In the genomic region with DNA sequence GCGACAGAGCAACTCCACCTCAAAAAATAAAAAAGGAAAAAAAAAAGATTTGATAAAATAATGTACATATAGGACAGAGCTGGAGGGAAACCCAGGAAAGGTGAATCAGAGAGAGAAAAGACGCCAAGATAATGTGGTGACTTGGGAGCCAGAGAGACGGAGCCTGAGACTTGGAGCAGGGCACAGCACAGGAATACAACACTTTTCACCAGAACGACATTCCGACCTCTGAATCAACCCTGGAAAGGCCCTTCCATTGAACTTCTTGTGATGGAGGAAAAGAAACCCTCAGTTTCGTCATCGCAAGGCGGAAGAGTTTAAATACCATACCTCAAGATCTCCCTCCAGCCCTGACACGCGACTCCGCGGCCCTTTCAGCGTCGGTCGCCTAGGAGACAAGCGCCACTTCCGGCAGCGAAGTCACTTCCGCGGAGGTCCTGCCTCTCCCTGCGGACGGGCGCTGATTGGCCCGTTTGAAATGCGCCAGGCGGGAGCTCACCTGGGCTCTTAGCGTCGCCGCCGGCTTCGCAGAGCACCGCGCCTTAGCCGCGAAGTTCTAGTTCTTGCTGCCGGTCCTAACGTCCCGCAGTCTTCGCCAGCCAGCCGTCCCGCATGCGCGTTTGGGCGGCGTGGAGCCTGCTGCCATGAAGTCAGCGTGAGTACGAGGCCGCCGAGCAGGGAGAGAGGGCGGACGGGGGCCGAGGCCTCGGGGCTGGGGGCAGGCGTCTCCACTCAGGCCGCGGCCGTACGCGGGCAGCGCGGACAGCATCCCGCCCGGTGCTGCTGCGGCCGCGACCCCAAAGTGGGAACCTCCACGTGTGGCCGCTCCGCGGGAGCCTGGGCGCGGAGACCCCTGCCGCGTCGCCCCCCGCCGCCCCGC, we compare ENCODE assay signal across 1 cellular context.
TF ChIP-seq lines count a peak whose summit lies in the region.

Gene KIF23 (plus strand): TSS at position 528 of the 880 bp plus-strand sequence. CDS start 117 bp downstream, at position 645.

TF ChIP-seq in H1, 55 proteins besides CTCF, POLR2A, EP300 and RAD21:
- TF ChIP-seq, protein P1, sequence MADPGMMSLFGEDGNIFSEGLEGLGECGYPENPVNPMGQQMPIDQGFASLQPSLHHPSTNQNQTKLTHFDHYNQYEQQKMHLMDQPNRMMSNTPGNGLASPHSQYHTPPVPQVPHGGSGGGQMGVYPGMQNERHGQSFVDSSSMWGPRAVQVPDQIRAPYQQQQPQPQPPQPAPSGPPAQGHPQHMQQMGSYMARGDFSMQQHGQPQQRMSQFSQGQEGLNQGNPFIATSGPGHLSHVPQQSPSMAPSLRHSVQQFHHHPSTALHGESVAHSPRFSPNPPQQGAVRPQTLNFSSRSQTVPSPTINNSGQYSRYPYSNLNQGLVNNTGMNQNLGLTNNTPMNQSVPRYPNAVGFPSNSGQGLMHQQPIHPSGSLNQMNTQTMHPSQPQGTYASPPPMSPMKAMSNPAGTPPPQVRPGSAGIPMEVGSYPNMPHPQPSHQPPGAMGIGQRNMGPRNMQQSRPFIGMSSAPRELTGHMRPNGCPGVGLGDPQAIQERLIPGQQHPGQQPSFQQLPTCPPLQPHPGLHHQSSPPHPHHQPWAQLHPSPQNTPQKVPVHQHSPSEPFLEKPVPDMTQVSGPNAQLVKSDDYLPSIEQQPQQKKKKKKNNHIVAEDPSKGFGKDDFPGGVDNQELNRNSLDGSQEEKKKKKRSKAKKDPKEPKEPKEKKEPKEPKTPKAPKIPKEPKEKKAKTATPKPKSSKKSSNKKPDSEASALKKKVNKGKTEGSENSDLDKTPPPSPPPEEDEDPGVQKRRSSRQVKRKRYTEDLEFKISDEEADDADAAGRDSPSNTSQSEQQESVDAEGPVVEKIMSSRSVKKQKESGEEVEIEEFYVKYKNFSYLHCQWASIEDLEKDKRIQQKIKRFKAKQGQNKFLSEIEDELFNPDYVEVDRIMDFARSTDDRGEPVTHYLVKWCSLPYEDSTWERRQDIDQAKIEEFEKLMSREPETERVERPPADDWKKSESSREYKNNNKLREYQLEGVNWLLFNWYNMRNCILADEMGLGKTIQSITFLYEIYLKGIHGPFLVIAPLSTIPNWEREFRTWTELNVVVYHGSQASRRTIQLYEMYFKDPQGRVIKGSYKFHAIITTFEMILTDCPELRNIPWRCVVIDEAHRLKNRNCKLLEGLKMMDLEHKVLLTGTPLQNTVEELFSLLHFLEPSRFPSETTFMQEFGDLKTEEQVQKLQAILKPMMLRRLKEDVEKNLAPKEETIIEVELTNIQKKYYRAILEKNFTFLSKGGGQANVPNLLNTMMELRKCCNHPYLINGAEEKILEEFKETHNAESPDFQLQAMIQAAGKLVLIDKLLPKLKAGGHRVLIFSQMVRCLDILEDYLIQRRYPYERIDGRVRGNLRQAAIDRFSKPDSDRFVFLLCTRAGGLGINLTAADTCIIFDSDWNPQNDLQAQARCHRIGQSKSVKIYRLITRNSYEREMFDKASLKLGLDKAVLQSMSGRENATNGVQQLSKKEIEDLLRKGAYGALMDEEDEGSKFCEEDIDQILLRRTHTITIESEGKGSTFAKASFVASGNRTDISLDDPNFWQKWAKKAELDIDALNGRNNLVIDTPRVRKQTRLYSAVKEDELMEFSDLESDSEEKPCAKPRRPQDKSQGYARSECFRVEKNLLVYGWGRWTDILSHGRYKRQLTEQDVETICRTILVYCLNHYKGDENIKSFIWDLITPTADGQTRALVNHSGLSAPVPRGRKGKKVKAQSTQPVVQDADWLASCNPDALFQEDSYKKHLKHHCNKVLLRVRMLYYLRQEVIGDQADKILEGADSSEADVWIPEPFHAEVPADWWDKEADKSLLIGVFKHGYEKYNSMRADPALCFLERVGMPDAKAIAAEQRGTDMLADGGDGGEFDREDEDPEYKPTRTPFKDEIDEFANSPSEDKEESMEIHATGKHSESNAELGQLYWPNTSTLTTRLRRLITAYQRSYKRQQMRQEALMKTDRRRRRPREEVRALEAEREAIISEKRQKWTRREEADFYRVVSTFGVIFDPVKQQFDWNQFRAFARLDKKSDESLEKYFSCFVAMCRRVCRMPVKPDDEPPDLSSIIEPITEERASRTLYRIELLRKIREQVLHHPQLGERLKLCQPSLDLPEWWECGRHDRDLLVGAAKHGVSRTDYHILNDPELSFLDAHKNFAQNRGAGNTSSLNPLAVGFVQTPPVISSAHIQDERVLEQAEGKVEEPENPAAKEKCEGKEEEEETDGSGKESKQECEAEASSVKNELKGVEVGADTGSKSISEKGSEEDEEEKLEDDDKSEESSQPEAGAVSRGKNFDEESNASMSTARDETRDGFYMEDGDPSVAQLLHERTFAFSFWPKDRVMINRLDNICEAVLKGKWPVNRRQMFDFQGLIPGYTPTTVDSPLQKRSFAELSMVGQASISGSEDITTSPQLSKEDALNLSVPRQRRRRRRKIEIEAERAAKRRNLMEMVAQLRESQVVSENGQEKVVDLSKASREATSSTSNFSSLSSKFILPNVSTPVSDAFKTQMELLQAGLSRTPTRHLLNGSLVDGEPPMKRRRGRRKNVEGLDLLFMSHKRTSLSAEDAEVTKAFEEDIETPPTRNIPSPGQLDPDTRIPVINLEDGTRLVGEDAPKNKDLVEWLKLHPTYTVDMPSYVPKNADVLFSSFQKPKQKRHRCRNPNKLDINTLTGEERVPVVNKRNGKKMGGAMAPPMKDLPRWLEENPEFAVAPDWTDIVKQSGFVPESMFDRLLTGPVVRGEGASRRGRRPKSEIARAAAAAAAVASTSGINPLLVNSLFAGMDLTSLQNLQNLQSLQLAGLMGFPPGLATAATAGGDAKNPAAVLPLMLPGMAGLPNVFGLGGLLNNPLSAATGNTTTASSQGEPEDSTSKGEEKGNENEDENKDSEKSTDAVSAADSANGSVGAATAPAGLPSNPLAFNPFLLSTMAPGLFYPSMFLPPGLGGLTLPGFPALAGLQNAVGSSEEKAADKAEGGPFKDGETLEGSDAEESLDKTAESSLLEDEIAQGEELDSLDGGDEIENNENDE (IDR thresholded peaks at IDR 0.05; ENCODE audit: insufficient replicate concordance, low read length): no peak
- TF ChIP-seq RBBP5 (IDR thresholded peaks at IDR 0.05; ENCODE audit: borderline replicate concordance, low read depth, low read length) (peak; percentile 46; the same call in 1 of the 2 replicates), NANOG (IDR thresholded peaks at IDR 0.05; ENCODE audit: insufficient read depth, low read depth, low read length, poor library complexity, severe bottlenecking) (no peak), POU5F1 (IDR thresholded peaks at IDR 0.05; ENCODE audit: low read depth, low read length) (no peak), SRF (IDR thresholded peaks at IDR 0.05; ENCODE audit: low read depth, low read length) (no peak), YY1 (IDR thresholded peaks at IDR 0.05; ENCODE audit: low read depth, low read length) (no peak), BACH1 (IDR thresholded peaks at IDR 0.05; ENCODE audit: low read length) (no peak), CHD2 (IDR thresholded peaks at IDR 0.05; ENCODE audit: low read length) (no peak), GTF2F1 (IDR thresholded peaks at IDR 0.05; ENCODE audit: borderline replicate concordance, low read depth, low read length) (peak; percentile 70; the same call in 1 of the 2 replicates), KDM4A (IDR thresholded peaks at IDR 0.05; ENCODE audit: low read depth, low read length, severe bottlenecking) (peak; percentile 81), POLR2AphosphoS5 (IDR thresholded peaks at IDR 0.05; ENCODE audit: low read depth, low read length) (peak; percentile 78), PHF8 (conservative IDR thresholded peaks at IDR 0.05; ENCODE audit: low read depth, low read length) (peak; percentile 81), USF2 (IDR thresholded peaks at IDR 0.05; ENCODE audit: low read length) (no peak), SAP30 (IDR thresholded peaks at IDR 0.05; ENCODE audit: insufficient read depth, insufficient replicate concordance, low read length) (peak; percentile 98), SP4 (IDR thresholded peaks at IDR 0.05; ENCODE audit: low read length) (no peak), TAF7 (optimal IDR thresholded peaks at IDR 0.05; ENCODE audit: borderline replicate concordance, low read depth, low read length) (peak; percentile 75), BCL11A (IDR thresholded peaks at IDR 0.05; ENCODE audit: low read depth in 2 of 2, low read length in 2 of 2) (no peak), TBP (IDR thresholded peaks at IDR 0.05; ENCODE audit: low read depth, low read length) (peak; percentile 80), EZH2 (IDR thresholded peaks at IDR 0.05; ENCODE audit: low read depth, low read length, severe bottlenecking) (no peak), TAF1 (IDR thresholded peaks at IDR 0.05; ENCODE audit: low read depth, low read length) (peak; percentile 85), SIN3A (conservative IDR thresholded peaks at IDR 0.05 in 1 of 2, IDR thresholded peaks at IDR 0.05 in 1 of 2; ENCODE audit: low read depth in 1 of 2, low read length in 2 of 2) (peak; percentile 96 to 98), MAX (IDR thresholded peaks at IDR 0.05) (peak; percentile 96), GABPA (IDR thresholded peaks at IDR 0.05; ENCODE audit: borderline replicate concordance, insufficient read depth, low read length) (peak; percentile 78; the same call in 1 of the 2 replicates), JUND (IDR thresholded peaks at IDR 0.05; ENCODE audit: low read length) (no peak), FOSL1 (IDR thresholded peaks at IDR 0.05; ENCODE audit: insufficient read depth, low read depth, low read length) (no peak), HDAC2 (IDR thresholded peaks at IDR 0.05; ENCODE audit: borderline replicate concordance in 1 of 2, low read depth in 2 of 2, low read length in 2 of 2) (peak in 1 of 2 experiments; percentile 52; a peak in 1 of 4 replicates), CREB1 (IDR thresholded peaks at IDR 0.05) (peak; percentile 85), ZNF274 (IDR thresholded peaks at IDR 0.05; ENCODE audit: borderline replicate concordance, extremely low read depth, low read length) (no peak), CEBPB (IDR thresholded peaks at IDR 0.05; ENCODE audit: low read depth, low read length) (peak; percentile 26; the same call in 1 of the 2 replicates), SP1 (IDR thresholded peaks at IDR 0.05; ENCODE audit: low read depth, low read length) (peak; percentile 61)
- TF ChIP-seq, protein P2, sequence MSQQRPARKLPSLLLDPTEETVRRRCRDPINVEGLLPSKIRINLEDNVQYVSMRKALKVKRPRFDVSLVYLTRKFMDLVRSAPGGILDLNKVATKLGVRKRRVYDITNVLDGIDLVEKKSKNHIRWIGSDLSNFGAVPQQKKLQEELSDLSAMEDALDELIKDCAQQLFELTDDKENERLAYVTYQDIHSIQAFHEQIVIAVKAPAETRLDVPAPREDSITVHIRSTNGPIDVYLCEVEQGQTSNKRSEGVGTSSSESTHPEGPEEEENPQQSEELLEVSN (IDR thresholded peaks at IDR 0.05): peak; percentile 95
